5 cellular contexts compared by ENCODE assay signal in the genomic region with DNA sequence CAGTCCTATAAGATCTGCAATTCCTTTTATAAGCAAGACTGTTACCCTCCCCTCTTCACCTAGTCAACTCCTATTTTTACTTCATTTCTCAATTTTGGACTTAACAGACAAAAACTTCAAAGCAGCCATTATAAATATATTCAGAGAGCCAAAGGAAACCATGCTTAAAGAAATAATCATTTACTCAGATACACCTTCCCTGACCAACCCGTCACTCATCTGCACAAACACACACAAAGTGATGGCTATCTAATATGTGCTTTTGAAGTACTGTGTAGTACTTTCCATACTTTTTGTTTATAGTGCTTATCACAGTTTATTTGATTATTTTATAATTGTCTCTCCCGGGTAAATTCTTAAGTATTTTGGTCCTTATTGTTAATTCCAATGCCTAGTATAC.
"Had no signal": no experiment of that assay in that cellular context is flagged by ENCODE, and none has a peak within 500 bp of the region (broad histone marks: within the 10 kb centered on the region; RNA-seq: fewer than 3 reads in every experiment).

No MANE protein-coding gene starts in this region.

- H2AFZ ChIP-seq: GM23248 had no signal

- H3K4me3 ChIP-seq: GM23248, HAP-1 had no signal

- H3K27ac ChIP-seq: GM23248 had no signal

- H3K4me1 Mint-ChIP-seq: IgD-negative memory B cell had no signal

- H3K36me3 ChIP-seq: HAP-1 had no signal

- H3K4me3 Mint-ChIP-seq: IgD-negative memory B cell had no signal

- DNase-seq: GOT3, H7 had no signal

- H3K9ac ChIP-seq: GM23248 had no signal

- H3K27me3 Mint-ChIP-seq: IgD-negative memory B cell had no signal

- H3K9me3 ChIP-seq: HAP-1 had no signal

- H3K27ac Mint-ChIP-seq: IgD-negative memory B cell had no signal
